10 cellular contexts compared by ENCODE assay signal in the genomic region with DNA sequence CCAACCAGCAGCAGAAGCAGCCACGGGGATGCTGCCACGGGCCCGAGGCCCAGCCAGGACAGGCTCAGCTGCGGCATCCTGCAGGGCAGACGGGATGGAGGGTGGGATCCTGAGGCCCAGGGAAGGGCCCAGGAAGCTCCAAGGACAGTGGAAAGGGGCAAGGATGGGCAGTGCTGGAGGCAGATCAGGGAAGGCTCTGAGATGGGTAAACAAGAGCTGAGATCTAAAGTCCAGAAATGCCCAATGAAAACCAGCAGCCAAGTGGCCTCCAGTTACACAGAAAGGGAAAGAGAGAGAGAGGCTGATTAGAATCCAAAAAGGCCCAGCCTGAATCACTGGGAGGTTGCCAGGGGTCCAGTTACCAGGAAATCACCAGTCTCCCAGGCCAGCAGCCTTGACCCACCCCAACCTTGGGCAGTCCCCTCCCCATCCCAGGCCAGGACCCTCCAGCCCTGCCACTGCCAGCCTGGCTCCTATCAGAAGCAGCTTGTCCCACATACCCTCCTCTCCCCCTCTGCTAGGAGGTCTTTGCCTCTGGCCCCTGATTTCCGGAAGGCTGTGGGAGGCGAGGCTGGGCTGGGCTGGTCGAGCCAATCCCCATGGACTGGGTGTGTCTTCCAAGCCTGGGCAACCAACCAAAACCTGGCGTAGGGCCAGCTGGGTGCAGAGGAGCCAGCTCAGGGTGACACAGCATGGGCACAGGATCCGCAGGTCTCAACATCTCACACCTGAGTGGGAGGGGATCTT. TPM values are rescaled to one million over a fixed set of nuclear protein-coding genes. Genes with fewer than 3 reads are reported as not detected.
DNase-seq lines count a peak whose midpoint lies in the region; ATAC-seq and TF ChIP-seq lines count a peak whose summit lies in the region.
"Had no signal": no experiment of that assay in that cellular context is flagged by ENCODE, and none has a peak within 500 bp of the region (broad histone marks: within the 10 kb centered on the region; RNA-seq: fewer than 3 reads in every experiment).

A gene with protein sequence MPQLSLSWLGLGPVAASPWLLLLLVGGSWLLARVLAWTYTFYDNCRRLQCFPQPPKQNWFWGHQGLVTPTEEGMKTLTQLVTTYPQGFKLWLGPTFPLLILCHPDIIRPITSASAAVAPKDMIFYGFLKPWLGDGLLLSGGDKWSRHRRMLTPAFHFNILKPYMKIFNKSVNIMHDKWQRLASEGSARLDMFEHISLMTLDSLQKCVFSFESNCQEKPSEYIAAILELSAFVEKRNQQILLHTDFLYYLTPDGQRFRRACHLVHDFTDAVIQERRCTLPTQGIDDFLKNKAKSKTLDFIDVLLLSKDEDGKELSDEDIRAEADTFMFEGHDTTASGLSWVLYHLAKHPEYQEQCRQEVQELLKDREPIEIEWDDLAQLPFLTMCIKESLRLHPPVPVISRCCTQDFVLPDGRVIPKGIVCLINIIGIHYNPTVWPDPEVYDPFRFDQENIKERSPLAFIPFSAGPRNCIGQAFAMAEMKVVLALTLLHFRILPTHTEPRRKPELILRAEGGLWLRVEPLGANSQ (minus strand): TSS at position 198 of the 747 bp plus-strand sequence. CDS start 121 bp downstream, at position 77.

- peaks cover 17 to 29% (median 23%) of the 10 kb centered on the region in 11 experiments for H3K9me3 ChIP-seq in BLaER1 treated with 17β-estradiol and CSF1 and Interleukin-3, amounts not matched to agents 10 nM and 100 nM (replicated peaks in 1 of 11)
- H3K9me3 ChIP-seq in body of pancreas, result no peaks in the 10 kb centered on the region
- H3K9me3 ChIP-seq in lower lobe of right lung, result no peaks in the 10 kb centered on the region
- peaks cover 8% of the 10 kb centered on the region for H3K9me3 ChIP-seq in WERI-Rb-1 (ENCODE audit: severe bottlenecking)

- intact Hi-C loops in body of pancreas (cut with DNase I), result no loop called here
- intact Hi-C loops in lower lobe of right lung (cut with DNase I), result no loop called here

- no peaks in the 10 kb centered on the region for H4K20me1 ChIP-seq in BLaER1 treated with 17β-estradiol and CSF1 and Interleukin-3, amounts not matched to agents 10 nM and 100 nM

- ATAC-seq in body of pancreas, result peak; percentile 93
- ATAC-seq in lower lobe of right lung, result peak; percentile 48 to 89
- ATAC-seq in GM21529 (IDR thresholded peaks at IDR 0.05; ENCODE audit: unreplicated experiment), result no peak
- ATAC-seq in GM18873 (IDR thresholded peaks at IDR 0.05; ENCODE audit: low FRiP score, unreplicated experiment), result no peak

- DNase-seq in LoVo (ENCODE audit: low spot score) (peak; percentile 86), body of pancreas (peak; percentile 69 to 98 (median 93)), lower lobe of right lung (peak; percentile 87), WERI-Rb-1 (no peak), ecto neural progenitor cell (ENCODE audit: low spot score) (no peak)
- DNase-seq: activated CD4-positive, alpha-beta T cell treated with anti-CD3 and anti-CD28 coated beads for 1 hour had no signal

- no peaks in the 10 kb centered on the region; a peak in 1 of 22 replicates for H3K36me3 ChIP-seq in BLaER1 treated with 17β-estradiol and CSF1 and Interleukin-3, amounts not matched to agents 10 nM and 100 nM
- H3K36me3 ChIP-seq in body of pancreas (replicated peaks in 1 of 2; ENCODE audit: insufficient read depth in 1 of 2, low read depth in 2 of 2), result no peaks in the 10 kb centered on the region
- no peaks in the 10 kb centered on the region for H3K36me3 ChIP-seq in lower lobe of right lung
- no peaks in the 10 kb centered on the region for H3K36me3 ChIP-seq in WERI-Rb-1

- H3K4me1 ChIP-seq in BLaER1 treated with 17β-estradiol and CSF1 and Interleukin-3, amounts not matched to agents 10 nM and 100 nM, result peaks cover 0 to 18% (median 11%) of the 10 kb centered on the region in 10 experiments; a peak in 15 of 20 replicates
- H3K4me1 ChIP-seq in body of pancreas, result peaks cover 18% of the 10 kb centered on the region
- H3K4me1 ChIP-seq in lower lobe of right lung, result peaks cover 6% of the 10 kb centered on the region

- H3K9ac ChIP-seq in BLaER1 treated with 17β-estradiol and CSF1 and Interleukin-3, amounts not matched to agents 10 nM and 100 nM, result no peak within 1 kb of the TSS

- TF ChIP-seq CTCF in body of pancreas (IDR thresholded peaks at IDR 0.05) (no peak), lower lobe of right lung (IDR thresholded peaks at IDR 0.05) (no peak), WERI-Rb-1 (IDR thresholded peaks at IDR 0.05; ENCODE audit: low read depth, low read length) (no peak)

- H3K27me3 ChIP-seq in BLaER1 treated with 17β-estradiol and CSF1 and Interleukin-3, amounts not matched to agents 10 nM and 100 nM, result peaks cover 18 to 33% (median 23%) of the 10 kb centered on the region in 11 experiments
- H3K27me3 ChIP-seq in body of pancreas, result no peaks in the 10 kb centered on the region
- no peaks in the 10 kb centered on the region for H3K27me3 ChIP-seq in lower lobe of right lung (ENCODE audit: low read depth)
- peaks cover 39% of the 10 kb centered on the region for H3K27me3 ChIP-seq in WERI-Rb-1 (ENCODE audit: insufficient read depth, low read depth, severe bottlenecking)

- H3K4me2 ChIP-seq in BLaER1 treated with 17β-estradiol and CSF1 and Interleukin-3, amounts not matched to agents 10 nM and 100 nM, result peak within 1 kb of the TSS in 8 of 11 experiments; percentile 15 to 51 (median 36); a peak in 12 of 22 replicates

- WGBS in body of pancreas, 2 donors, result 21 to 46% methylated on average over 3 to 10 of the region's 10 CpGs

- H3K27ac ChIP-seq in BLaER1 treated with 17β-estradiol and CSF1 and Interleukin-3, amounts not matched to agents 10 nM and 100 nM, result no peak within 1 kb of the TSS
- peak within 1 kb of the TSS in 3 of 4 donors; percentile 78 to 96 (median 91) for H3K27ac ChIP-seq in body of pancreas
- peak within 1 kb of the TSS; percentile 41 for H3K27ac ChIP-seq in lower lobe of right lung
- H3K27ac ChIP-seq in WERI-Rb-1, result no peak within 1 kb of the TSS

- no peak within 1 kb of the TSS for H3K4me3 ChIP-seq in BLaER1 treated with 17β-estradiol and CSF1 and Interleukin-3, amounts not matched to agents 10 nM and 100 nM
- no peak within 1 kb of the TSS for H3K4me3 ChIP-seq in body of pancreas
- H3K4me3 ChIP-seq in lower lobe of right lung, result no peak within 1 kb of the TSS
- H3K4me3 ChIP-seq in WERI-Rb-1 (ENCODE audit: low read depth, low read length), result no peak within 1 kb of the TSS

- TF ChIP-seq POLR2A in body of pancreas (IDR thresholded peaks at IDR 0.05), result peak in 2 of 3 donors; percentile 61 to 63

RNA-seq across cellular contexts. Expression of the gene that starts here (rescaled TPM):
- total RNA-seq in body of pancreas (1 to 10 TPM in 1 of 2 donors, not detected in 1; 3.9 TPM), lower lobe of right lung (3.5 TPM)
- total RNA-seq: mononuclear cell had no signal

Comparison
In these comparisons a context has a peak if more than half of its experiments do, and no peak if none do; other contexts are left out.
1. H3K27ac ChIP-seq: peak in body of pancreas (3 of 4) and lower lobe of right lung (single experiment); none in BLaER1 treated with 17β-estradiol and CSF1 and Interleukin-3, amounts not matched to agents 10 nM and 100 nM (0 of 11) and WERI-Rb-1 (single experiment).
2. DNase-seq: peak in LoVo (single experiment), body of pancreas (4 of 4) and lower lobe of right lung (single experiment); none in WERI-Rb-1 (single experiment) and ecto neural progenitor cell (single experiment).
3. ATAC-seq: peak in body of pancreas (single experiment) and lower lobe of right lung (2 of 2); none in GM21529 (single experiment) and GM18873 (single experiment).